In genomic region chr14:45526715-45527549, GRCh38 we compare ENCODE assay signal across 8 cellular contexts.
A peak's percentile ranks its signal among the peaks of the same experiment; 100 is the strongest.
DNase-seq lines count a peak whose midpoint lies in the region; ATAC-seq, FAIRE-seq and TF ChIP-seq lines count a peak whose summit lies in the region.

No MANE protein-coding gene starts in this region.

- no peak overlapping the region for H3K27ac Mint-ChIP-seq in stimulated activated naive B cell treated with anti-CD40 and anti-IgM and Interleukin-4, amounts not matched to agents 10 μg/mL and 1 μg/mL and 100 μg/mL, for 72 hours

- FAIRE-seq in D721Med (lab: Jason Lieb, UNC) = no peak

- ATAC-seq in GM21529 (IDR thresholded peaks at IDR 0.05; ENCODE audit: unreplicated experiment) (peak; percentile 74), Panc1 (no peak)
- peak; percentile 57 to 63 for ATAC-seq in stimulated activated naive B cell treated with anti-CD40 and anti-IgM and Interleukin-4, amounts not matched to agents 10 μg/mL and 1 μg/mL and 100 μg/mL, for 72 hours (replicated peaks)

- H3K4me3 ChIP-seq in Panc1 (ENCODE audit: low read depth in 2 of 2, low read length in 2 of 2) = no peak overlapping the region
- H3K4me3 ChIP-seq in Peyer's patch = no peak overlapping the region

- intact Hi-C loops in Panc1 (cut with micrococcal nuclease; ENCODE audit: unreplicated experiment) = loop anchor here (2.0 kb wide), 1 partner anchor 100 kb away; no protein-coding TSS in a partner anchor

- H3K36me3 Mint-ChIP-seq in stimulated activated naive B cell treated with anti-CD40 and anti-IgM and Interleukin-4, amounts not matched to agents 10 μg/mL and 1 μg/mL and 100 μg/mL, for 72 hours = no peaks in the 10 kb centered on the region

- CTCF ChIA-PET in Panc1 (lab: Charles Lee) = no interaction called here

- no peaks in the 10 kb centered on the region for H3K4me1 ChIP-seq in Panc1 (ENCODE audit: control insufficient read depth, insufficient read depth, low read length)
- H3K4me1 ChIP-seq in Peyer's patch = no peaks in the 10 kb centered on the region

- no peak overlapping the region for H3K4me3 Mint-ChIP-seq in stimulated activated naive B cell treated with anti-CD40 and anti-IgM and Interleukin-4, amounts not matched to agents 10 μg/mL and 1 μg/mL and 100 μg/mL, for 72 hours

- peak; percentile 13 for DNase-seq in D721Med (ENCODE audit: insufficient read length, low spot score)
- DNase-seq in Panc1 (ENCODE audit: low read depth, low spot score) = no peak
- peak; percentile 2 for DNase-seq in germinal center (ENCODE audit: low spot score)
- no peak for DNase-seq in stimulated activated naive B cell treated with anti-CD40 and anti-IgM and Interleukin-4, amounts not matched to agents 10 μg/mL and 1 μg/mL and 100 μg/mL, for 72 hours
- no peak for DNase-seq in stimulated activated CD4-positive, alpha-beta T cell treated with anti-CD3 and anti-CD28 coated beads, Interleukin-4, amount 100 ng/mL, for 1 hour
- DNase-seq in Peyer's patch = no peak

- POLR2A ChIA-PET in Panc1 (lab: Charles Lee) = no interaction called here

- BruUV-seq in Panc1 (replicated peaks; lab: Mats Ljungman, UMichigan) = no TSS peak

- no peak for TF ChIP-seq POLR2A in Peyer's patch (IDR thresholded peaks at IDR 0.05)

- no peaks in the 10 kb centered on the region for H3K27me3 ChIP-seq in Panc1 (ENCODE audit: control insufficient read depth, insufficient read depth, low read length)
- H3K27me3 ChIP-seq in Peyer's patch = no peaks in the 10 kb centered on the region

- H3K9me3 ChIP-seq in Panc1 (ENCODE audit: control insufficient read depth, insufficient read depth, low read depth, low read length) = no peaks in the 10 kb centered on the region
- H3K9me3 ChIP-seq in Peyer's patch = no peaks in the 10 kb centered on the region

- H3K4me1 Mint-ChIP-seq in stimulated activated naive B cell treated with anti-CD40 and anti-IgM and Interleukin-4, amounts not matched to agents 10 μg/mL and 1 μg/mL and 100 μg/mL, for 72 hours = no peaks in the 10 kb centered on the region

- H3K36me3 ChIP-seq in Panc1 (ENCODE audit: control insufficient read depth, insufficient read depth, low read length) (no peaks in the 10 kb centered on the region), Peyer's patch (no peaks in the 10 kb centered on the region)

- TF ChIP-seq CTCF in D721Med (IDR thresholded peaks at IDR 0.05; ENCODE audit: insufficient read depth, missing control alignments) (peak; percentile 62), LNCAP (IDR thresholded peaks at IDR 0.05) (peak; percentile 80), Panc1 (IDR thresholded peaks at IDR 0.05) (peak; percentile 59), Peyer's patch (IDR thresholded peaks at IDR 0.05) (peak in 2 of 6 experiments; percentile 8 to 28)

- no peaks in the 10 kb centered on the region for H3K27me3 Mint-ChIP-seq in stimulated activated naive B cell treated with anti-CD40 and anti-IgM and Interleukin-4, amounts not matched to agents 10 μg/mL and 1 μg/mL and 100 μg/mL, for 72 hours

- in situ Hi-C loops in Panc1 (cut with HindIII; ENCODE audit: low pct_unique_long_range_greater_than_20kb, low sequenced_read_pairs) = no loop called here

- peaks cover 2 to 3% of the 10 kb centered on the region in 2 donors for H3K9me3 Mint-ChIP-seq in stimulated activated naive B cell treated with anti-CD40 and anti-IgM and Interleukin-4, amounts not matched to agents 10 μg/mL and 1 μg/mL and 100 μg/mL, for 72 hours

- H3K27ac ChIP-seq in Panc1 (ENCODE audit: low read length) (no peak overlapping the region), Peyer's patch (no peak overlapping the region)

Comparison
In these comparisons a context has a peak if more than half of its experiments do, and no peak if none do; other contexts are left out.
1. DNase-seq: peak in D721Med (single experiment) and germinal center (single experiment); none in Panc1 (single experiment), stimulated activated naive B cell treated with anti-CD40 and anti-IgM and Interleukin-4, amounts not matched to agents 10 μg/mL and 1 μg/mL and 100 μg/mL, for 72 hours (single experiment), stimulated activated CD4-positive, alpha-beta T cell treated with anti-CD3 and anti-CD28 coated beads, Interleukin-4, amount 100 ng/mL, for 1 hour (single experiment) and Peyer's patch (0 of 3).